9 cellular contexts compared by ENCODE assay signal in genomic region chr4:111937368-111937767, GRCh38.
DNase-seq lines count a peak whose midpoint lies in the region; ATAC-seq and TF ChIP-seq lines count a peak whose summit lies in the region.
"Had no signal": no experiment of that assay in that cellular context is flagged by ENCODE, and none has a peak within 500 bp of the region (broad histone marks: within the 10 kb centered on the region; RNA-seq: fewer than 3 reads in every experiment).

No MANE protein-coding gene starts in this region.

- no peak overlapping the region for H3K27ac ChIP-seq in endodermal cell (ENCODE audit: low read depth, low read length)

- no peaks in the 10 kb centered on the region for H3K36me3 ChIP-seq in endodermal cell (ENCODE audit: control insufficient read depth, insufficient read depth, low read length)

- H3K4me1 Mint-ChIP-seq in endodermal cell = peaks cover 27% of the 10 kb centered on the region
- H3K4me1 Mint-ChIP-seq: CD4-positive, CD25-positive, alpha-beta regulatory T cell had no signal

- H3K9me3 ChIP-seq in endodermal cell (ENCODE audit: control insufficient read depth, low read length) = no peaks in the 10 kb centered on the region

- H3K27me3 Mint-ChIP-seq in endodermal cell (ENCODE audit: insufficient read depth) = no peaks in the 10 kb centered on the region
- H3K27me3 Mint-ChIP-seq: CD4-positive, CD25-positive, alpha-beta regulatory T cell had no signal

- ATAC-seq in HG02763 (IDR thresholded peaks at IDR 0.05; ENCODE audit: unreplicated experiment) (peak; percentile 86), HG03045 (IDR thresholded peaks at IDR 0.05; ENCODE audit: unreplicated experiment) (no peak)

- no peak overlapping the region for H3K4me3 Mint-ChIP-seq in endodermal cell
- H3K4me3 Mint-ChIP-seq: CD4-positive, CD25-positive, alpha-beta regulatory T cell had no signal

- H3K27me3 ChIP-seq in endodermal cell (ENCODE audit: control insufficient read depth, insufficient read depth, low read length, poor library complexity, severe bottlenecking) = no peaks in the 10 kb centered on the region

- H3K4me1 ChIP-seq in endodermal cell (ENCODE audit: control insufficient read depth, insufficient read depth, low read length) = peaks cover 6% of the 10 kb centered on the region

- no peak overlapping the region for H3K4me3 ChIP-seq in endodermal cell (ENCODE audit: low read length)

- DNase-seq in NCI-H345 (lab: John Stamatoyannopoulos, UW) (peak; percentile 10), NCI-H345 treated with DMSO at 0.1 percent for 48 hours (lab: John Stamatoyannopoulos, UW; ENCODE audit: unreplicated experiment) (no peak), NCI-H2227 (lab: John Stamatoyannopoulos, UW; ENCODE audit: unreplicated experiment) (peak; percentile 19), endodermal cell (no peak), KG1 (lab: John Stamatoyannopoulos, UW) (no peak), NK-92 (lab: John Stamatoyannopoulos, UW; ENCODE audit: unreplicated experiment) (no peak)
- DNase-seq: CD4-positive, CD25-positive, alpha-beta regulatory T cell had no signal

- H3K9me3 Mint-ChIP-seq in endodermal cell = no peaks in the 10 kb centered on the region

- TF ChIP-seq CTCF in endodermal cell (conservative IDR thresholded peaks at IDR 0.05) = peak; percentile 76

- no peak overlapping the region for H3K9ac ChIP-seq in endodermal cell (ENCODE audit: extremely low read depth, low read length, poor library complexity, severe bottlenecking)

- H3K27ac Mint-ChIP-seq in endodermal cell = no peak overlapping the region
- H3K27ac Mint-ChIP-seq: CD4-positive, CD25-positive, alpha-beta regulatory T cell had no signal

- H3K36me3 Mint-ChIP-seq in endodermal cell (ENCODE audit: low read depth) = no peaks in the 10 kb centered on the region
- H3K36me3 Mint-ChIP-seq: CD4-positive, CD25-positive, alpha-beta regulatory T cell had no signal

Comparison
In these comparisons a context has a peak if more than half of its experiments do, and no peak if none do; other contexts are left out.
1. DNase-seq: peak in NCI-H345 (single experiment) and NCI-H2227 (single experiment); none in NCI-H345 treated with DMSO at 0.1 percent for 48 hours (single experiment), endodermal cell (single experiment), KG1 (single experiment) and NK-92 (single experiment).